In the genomic region with DNA sequence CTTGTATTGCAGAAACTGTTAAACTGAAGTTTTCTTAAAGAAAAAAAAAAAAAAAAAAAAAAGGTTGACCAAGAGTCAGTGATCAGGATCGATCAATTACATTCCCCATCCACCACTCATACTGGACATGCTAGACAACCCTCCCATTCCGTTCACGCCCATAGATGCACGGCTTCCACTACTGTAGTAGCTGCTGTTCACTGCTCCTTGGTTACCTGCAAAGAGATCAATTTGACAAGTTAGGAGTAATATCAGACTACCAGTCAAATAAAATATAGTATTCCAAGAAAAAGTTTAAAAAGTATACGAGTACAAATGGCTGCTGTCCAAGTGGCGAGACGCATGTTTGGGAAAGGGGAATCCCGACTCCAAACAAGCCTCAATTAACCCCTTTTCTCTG, we compare ENCODE assay signal across 1 cellular context.
TF ChIP-seq lines count a peak whose summit lies in the region.

No MANE protein-coding gene starts in this region.

TF ChIP-seq in WTC11, 78 proteins besides CTCF, POLR2A, EP300 and RAD21 (continued from another document):
- TF ChIP-seq, protein P1, sequence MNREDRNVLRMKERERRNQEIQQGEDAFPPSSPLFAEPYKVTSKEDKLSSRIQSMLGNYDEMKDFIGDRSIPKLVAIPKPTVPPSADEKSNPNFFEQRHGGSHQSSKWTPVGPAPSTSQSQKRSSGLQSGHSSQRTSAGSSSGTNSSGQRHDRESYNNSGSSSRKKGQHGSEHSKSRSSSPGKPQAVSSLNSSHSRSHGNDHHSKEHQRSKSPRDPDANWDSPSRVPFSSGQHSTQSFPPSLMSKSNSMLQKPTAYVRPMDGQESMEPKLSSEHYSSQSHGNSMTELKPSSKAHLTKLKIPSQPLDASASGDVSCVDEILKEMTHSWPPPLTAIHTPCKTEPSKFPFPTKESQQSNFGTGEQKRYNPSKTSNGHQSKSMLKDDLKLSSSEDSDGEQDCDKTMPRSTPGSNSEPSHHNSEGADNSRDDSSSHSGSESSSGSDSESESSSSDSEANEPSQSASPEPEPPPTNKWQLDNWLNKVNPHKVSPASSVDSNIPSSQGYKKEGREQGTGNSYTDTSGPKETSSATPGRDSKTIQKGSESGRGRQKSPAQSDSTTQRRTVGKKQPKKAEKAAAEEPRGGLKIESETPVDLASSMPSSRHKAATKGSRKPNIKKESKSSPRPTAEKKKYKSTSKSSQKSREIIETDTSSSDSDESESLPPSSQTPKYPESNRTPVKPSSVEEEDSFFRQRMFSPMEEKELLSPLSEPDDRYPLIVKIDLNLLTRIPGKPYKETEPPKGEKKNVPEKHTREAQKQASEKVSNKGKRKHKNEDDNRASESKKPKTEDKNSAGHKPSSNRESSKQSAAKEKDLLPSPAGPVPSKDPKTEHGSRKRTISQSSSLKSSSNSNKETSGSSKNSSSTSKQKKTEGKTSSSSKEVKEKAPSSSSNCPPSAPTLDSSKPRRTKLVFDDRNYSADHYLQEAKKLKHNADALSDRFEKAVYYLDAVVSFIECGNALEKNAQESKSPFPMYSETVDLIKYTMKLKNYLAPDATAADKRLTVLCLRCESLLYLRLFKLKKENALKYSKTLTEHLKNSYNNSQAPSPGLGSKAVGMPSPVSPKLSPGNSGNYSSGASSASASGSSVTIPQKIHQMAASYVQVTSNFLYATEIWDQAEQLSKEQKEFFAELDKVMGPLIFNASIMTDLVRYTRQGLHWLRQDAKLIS (CRISPR knock-in tag; IDR thresholded peaks at IDR 0.05; ENCODE audit: borderline replicate concordance) = no peak
- TF ChIP-seq JUN (CRISPR knock-in tag; IDR thresholded peaks at IDR 0.05) (no peak), FOXP1 (CRISPR knock-in tag; IDR thresholded peaks at IDR 0.05; ENCODE audit: borderline replicate concordance) (no peak)
TF ChIP-seq in WTC11: peak in this region for 0.
